Comparison of ENCODE assay signal across 1 cellular context in genomic region chr5:160486573-160486972, GRCh38.
A peak's percentile ranks its signal among the peaks of the same experiment; 100 is the strongest.
TF ChIP-seq lines count a peak whose summit lies in the region.

No MANE protein-coding gene starts in this region.

TF ChIP-seq in GM12878, 131 proteins besides CTCF, POLR2A, EP300 and RAD21 (continued from another document and continues in another):
- TF ChIP-seq, protein P1, sequence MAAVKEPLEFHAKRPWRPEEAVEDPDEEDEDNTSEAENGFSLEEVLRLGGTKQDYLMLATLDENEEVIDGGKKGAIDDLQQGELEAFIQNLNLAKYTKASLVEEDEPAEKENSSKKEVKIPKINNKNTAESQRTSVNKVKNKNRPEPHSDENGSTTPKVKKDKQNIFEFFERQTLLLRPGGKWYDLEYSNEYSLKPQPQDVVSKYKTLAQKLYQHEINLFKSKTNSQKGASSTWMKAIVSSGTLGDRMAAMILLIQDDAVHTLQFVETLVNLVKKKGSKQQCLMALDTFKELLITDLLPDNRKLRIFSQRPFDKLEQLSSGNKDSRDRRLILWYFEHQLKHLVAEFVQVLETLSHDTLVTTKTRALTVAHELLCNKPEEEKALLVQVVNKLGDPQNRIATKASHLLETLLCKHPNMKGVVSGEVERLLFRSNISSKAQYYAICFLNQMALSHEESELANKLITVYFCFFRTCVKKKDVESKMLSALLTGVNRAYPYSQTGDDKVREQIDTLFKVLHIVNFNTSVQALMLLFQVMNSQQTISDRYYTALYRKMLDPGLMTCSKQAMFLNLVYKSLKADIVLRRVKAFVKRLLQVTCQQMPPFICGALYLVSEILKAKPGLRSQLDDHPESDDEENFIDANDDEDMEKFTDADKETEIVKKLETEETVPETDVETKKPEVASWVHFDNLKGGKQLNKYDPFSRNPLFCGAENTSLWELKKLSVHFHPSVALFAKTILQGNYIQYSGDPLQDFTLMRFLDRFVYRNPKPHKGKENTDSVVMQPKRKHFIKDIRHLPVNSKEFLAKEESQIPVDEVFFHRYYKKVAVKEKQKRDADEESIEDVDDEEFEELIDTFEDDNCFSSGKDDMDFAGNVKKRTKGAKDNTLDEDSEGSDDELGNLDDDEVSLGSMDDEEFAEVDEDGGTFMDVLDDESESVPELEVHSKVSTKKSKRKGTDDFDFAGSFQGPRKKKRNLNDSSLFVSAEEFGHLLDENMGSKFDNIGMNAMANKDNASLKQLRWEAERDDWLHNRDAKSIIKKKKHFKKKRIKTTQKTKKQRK (IDR thresholded peaks at IDR 0.05; ENCODE audit: low read depth, low read length), result no peak
- TF ChIP-seq, protein P2, sequence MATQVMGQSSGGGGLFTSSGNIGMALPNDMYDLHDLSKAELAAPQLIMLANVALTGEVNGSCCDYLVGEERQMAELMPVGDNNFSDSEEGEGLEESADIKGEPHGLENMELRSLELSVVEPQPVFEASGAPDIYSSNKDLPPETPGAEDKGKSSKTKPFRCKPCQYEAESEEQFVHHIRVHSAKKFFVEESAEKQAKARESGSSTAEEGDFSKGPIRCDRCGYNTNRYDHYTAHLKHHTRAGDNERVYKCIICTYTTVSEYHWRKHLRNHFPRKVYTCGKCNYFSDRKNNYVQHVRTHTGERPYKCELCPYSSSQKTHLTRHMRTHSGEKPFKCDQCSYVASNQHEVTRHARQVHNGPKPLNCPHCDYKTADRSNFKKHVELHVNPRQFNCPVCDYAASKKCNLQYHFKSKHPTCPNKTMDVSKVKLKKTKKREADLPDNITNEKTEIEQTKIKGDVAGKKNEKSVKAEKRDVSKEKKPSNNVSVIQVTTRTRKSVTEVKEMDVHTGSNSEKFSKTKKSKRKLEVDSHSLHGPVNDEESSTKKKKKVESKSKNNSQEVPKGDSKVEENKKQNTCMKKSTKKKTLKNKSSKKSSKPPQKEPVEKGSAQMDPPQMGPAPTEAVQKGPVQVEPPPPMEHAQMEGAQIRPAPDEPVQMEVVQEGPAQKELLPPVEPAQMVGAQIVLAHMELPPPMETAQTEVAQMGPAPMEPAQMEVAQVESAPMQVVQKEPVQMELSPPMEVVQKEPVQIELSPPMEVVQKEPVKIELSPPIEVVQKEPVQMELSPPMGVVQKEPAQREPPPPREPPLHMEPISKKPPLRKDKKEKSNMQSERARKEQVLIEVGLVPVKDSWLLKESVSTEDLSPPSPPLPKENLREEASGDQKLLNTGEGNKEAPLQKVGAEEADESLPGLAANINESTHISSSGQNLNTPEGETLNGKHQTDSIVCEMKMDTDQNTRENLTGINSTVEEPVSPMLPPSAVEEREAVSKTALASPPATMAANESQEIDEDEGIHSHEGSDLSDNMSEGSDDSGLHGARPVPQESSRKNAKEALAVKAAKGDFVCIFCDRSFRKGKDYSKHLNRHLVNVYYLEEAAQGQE (IDR thresholded peaks at IDR 0.05; ENCODE audit: low read depth, low read length), result no peak
- TF ChIP-seq RELA (IDR thresholded peaks at IDR 0.05; ENCODE audit: borderline replicate concordance, partially characterized antibody) (no peak), TARDBP (IDR thresholded peaks at IDR 0.05; ENCODE audit: borderline replicate concordance) (no peak), TCF12 (IDR thresholded peaks at IDR 0.05; ENCODE audit: low read depth, low read length) (no peak), NR2C1 (IDR thresholded peaks at IDR 0.05) (no peak), SREBF1 (IDR thresholded peaks at IDR 0.05; ENCODE audit: low read length) (no peak), KLF5 (IDR thresholded peaks at IDR 0.05; ENCODE audit: partially characterized antibody) (no peak), GABPA (IDR thresholded peaks at IDR 0.05; ENCODE audit: low read depth) (no peak), SP1 (IDR thresholded peaks at IDR 0.05; ENCODE audit: low read depth, low read length) (no peak), HDGF (IDR thresholded peaks at IDR 0.05) (no peak), RFX5 (IDR thresholded peaks at IDR 0.05; ENCODE audit: low read depth, low read length) (no peak), E2F4 (IDR thresholded peaks at IDR 0.05; ENCODE audit: low read depth, low read length) (no peak), EZH2 (IDR thresholded peaks at IDR 0.05; ENCODE audit: borderline replicate concordance, control insufficient read depth, low read depth, low read length) (no peak), YY1 (IDR thresholded peaks at IDR 0.05; ENCODE audit: low read depth, low read length) (no peak), CBFB (IDR thresholded peaks at IDR 0.05; ENCODE audit: low read depth) (no peak; the same call in 1 of the 2 replicates), HCFC1 (IDR thresholded peaks at IDR 0.05; ENCODE audit: low read length) (no peak), HDAC6 (IDR thresholded peaks at IDR 0.05; ENCODE audit: unreplicated experiment) (no peak), ZZZ3 (IDR thresholded peaks at IDR 0.05; ENCODE audit: control insufficient read depth, insufficient read length, low read depth) (no peak), POU2F2 (IDR thresholded peaks at IDR 0.05; ENCODE audit: borderline replicate concordance, low read depth, low read length) (peak; percentile 54; the same call in 1 of the 3 replicates), BACH1 (IDR thresholded peaks at IDR 0.05; ENCODE audit: borderline replicate concordance) (0 out of 2 replicates have a peak, but pooled peaks have one; percentile 19), SMARCA5 (IDR thresholded peaks at IDR 0.05) (no peak), IKZF1 (conservative IDR thresholded peaks at IDR 0.05) (peak; percentile 17; the same call in 1 of the 2 replicates), ESRRA (IDR thresholded peaks at IDR 0.05; ENCODE audit: low read length) (no peak), KAT2A (conservative IDR thresholded peaks at IDR 0.05; ENCODE audit: control insufficient read depth, low read depth, low read length) (no peak), NR2F1 (conservative IDR thresholded peaks at IDR 0.05) (no peak), MTA2 (IDR thresholded peaks at IDR 0.05; ENCODE audit: low read depth) (0 out of 2 replicates have a peak, but pooled peaks have one; percentile 19), ZBTB11 (CRISPR knock-in tag; IDR thresholded peaks at IDR 0.05) (no peak), SIX5 (IDR thresholded peaks at IDR 0.05; ENCODE audit: low read depth, low read length, severe bottlenecking) (no peak), MYC (IDR thresholded peaks at IDR 0.05; ENCODE audit: insufficient read depth, insufficient read length, insufficient replicate concordance, low read length, severe bottlenecking) (no peak), POLR2AphosphoS5 (IDR thresholded peaks at IDR 0.05; ENCODE audit: low read length) (no peak), MYB (IDR thresholded peaks at IDR 0.05; ENCODE audit: borderline replicate concordance, low read depth, low read length) (no peak), PAX5 (IDR thresholded peaks at IDR 0.05; ENCODE audit: borderline replicate concordance, low read depth, low read length) (peak; percentile 66), SMAD1 (IDR thresholded peaks at IDR 0.05; ENCODE audit: low read depth, partially characterized antibody) (no peak), TBL1XR1 (IDR thresholded peaks at IDR 0.05; ENCODE audit: low read depth, low read length) (0 out of 2 replicates have a peak, but pooled peaks have one; percentile 32), SRF (IDR thresholded peaks at IDR 0.05; ENCODE audit: low read depth in 2 of 2, low read length in 2 of 2) (no peak)
- TF ChIP-seq, protein P3, sequence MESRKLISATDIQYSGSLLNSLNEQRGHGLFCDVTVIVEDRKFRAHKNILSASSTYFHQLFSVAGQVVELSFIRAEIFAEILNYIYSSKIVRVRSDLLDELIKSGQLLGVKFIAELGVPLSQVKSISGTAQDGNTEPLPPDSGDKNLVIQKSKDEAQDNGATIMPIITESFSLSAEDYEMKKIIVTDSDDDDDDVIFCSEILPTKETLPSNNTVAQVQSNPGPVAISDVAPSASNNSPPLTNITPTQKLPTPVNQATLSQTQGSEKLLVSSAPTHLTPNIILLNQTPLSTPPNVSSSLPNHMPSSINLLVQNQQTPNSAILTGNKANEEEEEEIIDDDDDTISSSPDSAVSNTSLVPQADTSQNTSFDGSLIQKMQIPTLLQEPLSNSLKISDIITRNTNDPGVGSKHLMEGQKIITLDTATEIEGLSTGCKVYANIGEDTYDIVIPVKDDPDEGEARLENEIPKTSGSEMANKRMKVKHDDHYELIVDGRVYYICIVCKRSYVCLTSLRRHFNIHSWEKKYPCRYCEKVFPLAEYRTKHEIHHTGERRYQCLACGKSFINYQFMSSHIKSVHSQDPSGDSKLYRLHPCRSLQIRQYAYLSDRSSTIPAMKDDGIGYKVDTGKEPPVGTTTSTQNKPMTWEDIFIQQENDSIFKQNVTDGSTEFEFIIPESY (IDR thresholded peaks at IDR 0.05), result no peak
- TF ChIP-seq, protein P4, sequence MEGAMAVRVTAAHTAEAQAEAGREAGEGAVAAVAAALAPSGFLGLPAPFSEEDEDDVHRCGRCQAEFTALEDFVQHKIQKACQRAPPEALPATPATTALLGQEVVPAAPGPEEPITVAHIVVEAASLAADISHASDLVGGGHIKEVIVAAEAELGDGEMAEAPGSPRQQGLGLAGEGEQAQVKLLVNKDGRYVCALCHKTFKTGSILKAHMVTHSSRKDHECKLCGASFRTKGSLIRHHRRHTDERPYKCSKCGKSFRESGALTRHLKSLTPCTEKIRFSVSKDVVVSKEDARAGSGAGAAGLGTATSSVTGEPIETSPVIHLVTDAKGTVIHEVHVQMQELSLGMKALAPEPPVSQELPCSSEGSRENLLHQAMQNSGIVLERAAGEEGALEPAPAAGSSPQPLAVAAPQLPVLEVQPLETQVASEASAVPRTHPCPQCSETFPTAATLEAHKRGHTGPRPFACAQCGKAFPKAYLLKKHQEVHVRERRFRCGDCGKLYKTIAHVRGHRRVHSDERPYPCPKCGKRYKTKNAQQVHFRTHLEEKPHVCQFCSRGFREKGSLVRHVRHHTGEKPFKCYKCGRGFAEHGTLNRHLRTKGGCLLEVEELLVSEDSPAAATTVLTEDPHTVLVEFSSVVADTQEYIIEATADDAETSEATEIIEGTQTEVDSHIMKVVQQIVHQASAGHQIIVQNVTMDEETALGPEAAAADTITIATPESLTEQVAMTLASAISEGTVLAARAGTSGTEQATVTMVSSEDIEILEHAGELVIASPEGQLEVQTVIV (IDR thresholded peaks at IDR 0.05; ENCODE audit: borderline replicate concordance, partially characterized antibody), result no peak
- TF ChIP-seq, protein P5, sequence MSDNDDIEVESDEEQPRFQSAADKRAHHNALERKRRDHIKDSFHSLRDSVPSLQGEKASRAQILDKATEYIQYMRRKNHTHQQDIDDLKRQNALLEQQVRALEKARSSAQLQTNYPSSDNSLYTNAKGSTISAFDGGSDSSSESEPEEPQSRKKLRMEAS (IDR thresholded peaks at IDR 0.05; ENCODE audit: low read depth, low read length), result no peak
- TF ChIP-seq, protein P6, sequence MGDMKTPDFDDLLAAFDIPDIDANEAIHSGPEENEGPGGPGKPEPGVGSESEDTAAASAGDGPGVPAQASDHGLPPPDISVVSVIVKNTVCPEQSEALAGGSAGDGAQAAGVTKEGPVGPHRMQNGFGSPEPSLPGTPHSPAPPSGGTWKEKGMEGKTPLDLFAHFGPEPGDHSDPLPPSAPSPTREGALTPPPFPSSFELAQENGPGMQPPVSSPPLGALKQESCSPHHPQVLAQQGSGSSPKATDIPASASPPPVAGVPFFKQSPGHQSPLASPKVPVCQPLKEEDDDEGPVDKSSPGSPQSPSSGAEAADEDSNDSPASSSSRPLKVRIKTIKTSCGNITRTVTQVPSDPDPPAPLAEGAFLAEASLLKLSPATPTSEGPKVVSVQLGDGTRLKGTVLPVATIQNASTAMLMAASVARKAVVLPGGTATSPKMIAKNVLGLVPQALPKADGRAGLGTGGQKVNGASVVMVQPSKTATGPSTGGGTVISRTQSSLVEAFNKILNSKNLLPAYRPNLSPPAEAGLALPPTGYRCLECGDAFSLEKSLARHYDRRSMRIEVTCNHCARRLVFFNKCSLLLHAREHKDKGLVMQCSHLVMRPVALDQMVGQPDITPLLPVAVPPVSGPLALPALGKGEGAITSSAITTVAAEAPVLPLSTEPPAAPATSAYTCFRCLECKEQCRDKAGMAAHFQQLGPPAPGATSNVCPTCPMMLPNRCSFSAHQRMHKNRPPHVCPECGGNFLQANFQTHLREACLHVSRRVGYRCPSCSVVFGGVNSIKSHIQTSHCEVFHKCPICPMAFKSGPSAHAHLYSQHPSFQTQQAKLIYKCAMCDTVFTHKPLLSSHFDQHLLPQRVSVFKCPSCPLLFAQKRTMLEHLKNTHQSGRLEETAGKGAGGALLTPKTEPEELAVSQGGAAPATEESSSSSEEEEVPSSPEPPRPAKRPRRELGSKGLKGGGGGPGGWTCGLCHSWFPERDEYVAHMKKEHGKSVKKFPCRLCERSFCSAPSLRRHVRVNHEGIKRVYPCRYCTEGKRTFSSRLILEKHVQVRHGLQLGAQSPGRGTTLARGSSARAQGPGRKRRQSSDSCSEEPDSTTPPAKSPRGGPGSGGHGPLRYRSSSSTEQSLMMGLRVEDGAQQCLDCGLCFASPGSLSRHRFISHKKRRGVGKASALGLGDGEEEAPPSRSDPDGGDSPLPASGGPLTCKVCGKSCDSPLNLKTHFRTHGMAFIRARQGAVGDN (IDR thresholded peaks at IDR 0.05), result no peak
